In the genomic region with DNA sequence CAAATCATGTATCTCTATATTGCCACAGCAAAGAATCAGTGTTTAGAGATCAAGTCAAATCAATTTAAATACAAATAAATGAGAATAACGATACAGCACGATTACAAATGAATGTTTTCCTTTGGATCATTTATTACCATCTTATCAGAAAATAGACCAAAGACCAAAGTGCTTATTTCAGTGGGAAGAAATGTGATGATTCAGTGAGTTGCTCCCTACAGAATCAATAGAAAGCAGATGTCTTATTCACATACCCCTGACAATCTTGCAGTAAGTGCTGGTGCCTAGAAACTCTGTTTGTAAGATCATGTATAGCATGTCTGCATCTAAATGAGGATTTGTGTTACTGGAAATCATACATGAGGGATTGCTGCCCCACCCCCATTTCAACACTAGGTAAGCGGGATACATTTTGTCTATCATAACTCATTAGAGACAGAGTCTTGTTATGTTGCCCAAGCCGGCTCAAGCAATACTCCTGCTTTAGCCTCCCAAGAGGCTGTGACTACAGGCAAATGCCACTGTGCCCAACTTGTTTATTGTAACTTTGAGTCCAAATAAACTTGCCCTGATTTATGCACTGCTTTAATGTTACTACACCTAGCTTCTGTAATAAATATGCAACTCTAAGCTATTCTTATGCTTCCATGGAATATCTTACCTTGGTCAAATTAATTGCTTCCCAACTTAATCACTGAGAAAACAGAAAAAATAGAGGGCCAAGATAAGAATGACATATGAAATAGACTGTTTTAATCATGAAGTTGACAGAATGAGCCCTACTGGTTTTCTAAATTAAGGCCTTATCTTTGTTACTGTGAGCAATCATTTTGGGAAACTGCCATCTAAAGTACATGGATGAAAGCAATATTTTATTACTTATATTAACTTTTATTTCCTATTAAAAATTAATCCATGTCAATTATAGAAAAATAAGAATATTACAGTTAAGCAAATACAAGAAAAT, we compare ENCODE assay signal across 1 cellular context.
TF ChIP-seq lines count a peak whose summit lies in the region.

No MANE protein-coding gene starts in this region.

TF ChIP-seq in SK-N-SH, 30 proteins besides CTCF, POLR2A, EP300 and RAD21 (continued from another document):
- no peak for TF ChIP-seq SMC3 (IDR thresholded peaks at IDR 0.05; ENCODE audit: low read depth, low read length)
- no peak for TF ChIP-seq NFIC (IDR thresholded peaks at IDR 0.05; ENCODE audit: borderline replicate concordance)
- no peak for TF ChIP-seq ELF1 (IDR thresholded peaks at IDR 0.05)
- TF ChIP-seq, protein P1, sequence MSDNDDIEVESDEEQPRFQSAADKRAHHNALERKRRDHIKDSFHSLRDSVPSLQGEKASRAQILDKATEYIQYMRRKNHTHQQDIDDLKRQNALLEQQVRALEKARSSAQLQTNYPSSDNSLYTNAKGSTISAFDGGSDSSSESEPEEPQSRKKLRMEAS (IDR thresholded peaks at IDR 0.05; ENCODE audit: low read depth): no peak
TF ChIP-seq in SK-N-SH: peak in this region for 4.
